In the genomic region with DNA sequence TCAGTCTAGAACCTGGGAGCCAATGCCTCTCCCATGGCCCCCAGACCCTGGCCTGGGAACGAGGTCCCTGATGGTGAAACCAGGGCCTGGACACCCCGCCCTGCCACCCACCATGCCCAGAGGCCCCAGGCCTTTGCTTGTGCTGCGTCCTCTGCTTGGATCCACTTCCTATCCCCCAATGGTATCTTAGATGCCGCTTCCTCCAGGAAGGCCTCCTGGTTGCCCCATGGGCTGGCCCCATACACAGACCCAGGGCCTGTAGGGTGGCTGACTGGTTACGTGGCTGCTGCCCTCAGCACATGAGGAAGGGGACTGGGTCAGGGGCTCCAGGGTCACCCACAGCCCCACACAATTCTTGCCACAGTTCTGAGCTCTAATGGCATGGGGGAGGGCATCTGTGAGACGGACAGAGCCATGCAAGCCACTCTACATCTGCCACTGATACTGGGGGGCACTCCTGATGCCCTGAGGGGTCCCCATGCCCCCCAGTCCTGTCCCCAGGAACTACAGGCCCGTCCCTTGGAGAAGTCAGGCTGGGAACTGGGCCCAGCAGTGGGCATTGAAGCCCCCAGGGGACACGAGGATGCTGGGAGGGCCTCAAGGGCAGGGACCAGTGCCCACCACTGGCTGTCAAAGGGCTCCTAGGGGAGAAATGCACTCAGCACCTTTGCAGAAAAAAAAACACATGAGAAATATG, we compare ENCODE assay signal across 1 cellular context.
TF ChIP-seq lines count a peak whose summit lies in the region.

No MANE protein-coding gene starts in this region.

TF ChIP-seq in GM12891, 5 proteins besides CTCF, POLR2A, EP300 and RAD21:
- TF ChIP-seq TAF1 (IDR thresholded peaks at IDR 0.05; ENCODE audit: low read depth, low read length) (no peak), POLR2AphosphoS5 (IDR thresholded peaks at IDR 0.05; ENCODE audit: low read depth, low read length) (0 out of 2 replicates have a peak, but pooled peaks have one; percentile 12), POU2F2 (IDR thresholded peaks at IDR 0.05; ENCODE audit: low read depth, low read length) (no peak), PAX5 (IDR thresholded peaks at IDR 0.05; ENCODE audit: insufficient read depth, low read length, severe bottlenecking) (no peak), SPI1 (IDR thresholded peaks at IDR 0.05; ENCODE audit: low read depth, low read length) (no peak)
